ENCODE assay signal across 8 cellular contexts in genomic region chr1:39214021-39214713, GRCh38. TPM values are rescaled to one million over a fixed set of nuclear protein-coding genes. Genes with fewer than 3 reads are reported as not detected.
A peak's percentile ranks its signal among the peaks of the same experiment; 100 is the strongest.
DNase-seq lines count a peak whose midpoint lies in the region; ATAC-seq and TF ChIP-seq lines count a peak whose summit lies in the region.

No MANE protein-coding gene starts in this region.

- peaks cover 31 to 97% (median 32%) of the 10 kb centered on the region in 3 donors for H3K4me1 ChIP-seq in gastroesophageal sphincter

- peak overlapping the region in 1 of 2 donors; percentile 2 for H3K4me3 ChIP-seq in gastroesophageal sphincter

- H3K9me3 ChIP-seq in gastroesophageal sphincter, result no peaks in the 10 kb centered on the region

- peak; percentile 44 for ATAC-seq in gastroesophageal sphincter
- ATAC-seq in GM21737 (IDR thresholded peaks at IDR 0.05; ENCODE audit: unreplicated experiment), result no peak
- no peak for ATAC-seq in HG02759 (IDR thresholded peaks at IDR 0.05; ENCODE audit: unreplicated experiment)
- ATAC-seq in HG02763 (IDR thresholded peaks at IDR 0.05; ENCODE audit: unreplicated experiment), result no peak

- H3K36me3 ChIP-seq in gastroesophageal sphincter, result no peaks in the 10 kb centered on the region

- TF ChIP-seq CTCF in VCaP (conservative IDR thresholded peaks at IDR 0.05), result no peak
- TF ChIP-seq CTCF in gastroesophageal sphincter (IDR thresholded peaks at IDR 0.05), result no peak

- 6 to 13% methylated on average over 6 of the region's 7 CpGs for WGBS in gastroesophageal sphincter (ENCODE audit: low coverage in 1 of 2), 2 donors

- DNase-seq in ELF-1 (ENCODE audit: low read depth, low spot score), result peak; percentile 93
- peak; percentile 97 for DNase-seq in pons (ENCODE audit: low spot score)
- no peak for DNase-seq in NCI-H2227 (lab: John Stamatoyannopoulos, UW; ENCODE audit: unreplicated experiment)

- no peak for TF ChIP-seq POLR2A in gastroesophageal sphincter (IDR thresholded peaks at IDR 0.05)

- no peak for TF ChIP-seq EP300 in gastroesophageal sphincter (IDR thresholded peaks at IDR 0.05)

- H3K27me3 ChIP-seq in gastroesophageal sphincter, result no peaks in the 10 kb centered on the region

- H3K27ac ChIP-seq in VCaP (peak overlapping the region; percentile 55), gastroesophageal sphincter (peak overlapping the region; percentile 55 to 76 (median 67))

RNA-seq across cellular contexts. Expression of gene MACF1, which starts 9.7 kb away (rescaled TPM):
- 100 to 1,000 TPM; 454 to 752 (median 541) TPM for total RNA-seq in gastroesophageal sphincter
